ENCODE assay signal across 18 cellular contexts in the genomic region with DNA sequence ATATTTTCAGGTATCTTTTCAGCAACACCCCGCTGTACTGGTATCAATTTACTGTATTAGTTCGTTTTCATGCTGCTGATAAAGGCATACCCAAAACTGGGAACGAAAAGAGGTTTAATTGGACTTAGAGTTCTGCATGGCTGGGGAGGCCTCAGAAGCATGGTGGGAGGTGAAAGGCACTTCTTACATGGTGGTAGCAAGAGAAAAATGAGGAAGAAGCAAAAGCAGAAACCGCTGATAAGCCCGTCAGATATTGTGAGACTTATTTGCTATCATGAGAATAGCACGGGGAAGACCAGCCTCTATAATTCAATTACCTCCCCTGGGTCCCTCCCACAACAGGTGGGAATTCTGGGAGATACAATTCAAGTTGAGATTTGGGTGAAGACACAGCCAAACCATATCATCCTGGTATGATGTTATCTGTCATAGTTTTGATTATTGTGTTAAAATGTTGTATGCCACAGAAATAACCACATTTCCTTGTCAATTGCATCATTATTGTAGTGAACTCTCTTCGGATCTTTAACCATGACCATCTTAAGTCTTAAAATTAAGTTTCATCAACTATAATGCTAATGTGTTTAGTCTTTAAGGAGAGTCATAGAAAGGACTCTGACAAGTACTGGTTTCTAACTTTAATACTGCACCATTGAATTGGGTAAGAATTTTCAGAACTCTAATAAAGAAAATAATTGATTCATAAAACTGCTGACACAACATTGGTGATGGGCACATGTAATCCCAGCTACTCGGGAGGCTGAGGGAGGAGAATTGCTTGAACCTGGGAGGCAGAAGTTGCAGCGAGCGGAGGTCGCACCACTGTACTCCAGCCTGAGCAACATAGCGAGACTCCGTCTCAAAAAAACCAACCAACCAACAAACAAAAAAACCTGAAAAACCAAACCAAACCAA.
"Had no signal": no experiment of that assay in that cellular context is flagged by ENCODE, and none has a peak within 500 bp of the region (broad histone marks: within the 10 kb centered on the region; RNA-seq: fewer than 3 reads in every experiment).

No MANE protein-coding gene starts in this region.

- DNase-seq: endodermal cell; erythroblast; foreskin keratinocyte; left colon; mesendoderm; naive B cell; psoas muscle; sigmoid colon; stimulated activated CD4-positive, alpha-beta T cell treated with anti-CD3 and anti-CD28 coated beads, Interleukin-2, amount 100 ng/mL, for 24 hours; stimulated activated CD4-positive, alpha-beta T cell treated with anti-CD3 and anti-CD28 coated beads, Interleukin-4, amount 100 ng/mL, for 4 hours; stimulated activated naive B cell treated with anti-CD40 and anti-IgM and Interleukin-4, amounts not matched to agents 10 μg/mL and 1 μg/mL and 100 μg/mL, for 72 hours; stimulated activated naive CD8-positive, alpha-beta T cell treated with anti-CD3 and anti-CD28 coated beads, Interleukin-15, amount 100 ng/mL, for 72 hours; testis; upper lobe of right lung had no signal

- H3K27me3 Mint-ChIP-seq: dendritic cell treated with granulocyte-macrophage colony-stimulating factor and Interleukin-4, amounts not matched to agents 40 ng/mL and 50 ng/mL, for 4 days; stimulated activated naive B cell treated with anti-CD40 and anti-IgM and Interleukin-4, amounts not matched to agents 10 μg/mL and 1 μg/mL and 100 μg/mL, for 72 hours; stimulated activated naive CD8-positive, alpha-beta T cell treated with anti-CD3 and anti-CD28 coated beads, Interleukin-15, amount 100 ng/mL, for 72 hours had no signal

- ATAC-seq: foreskin keratinocyte; left colon; psoas muscle; stimulated activated naive B cell treated with anti-CD40 and anti-IgM and Interleukin-4, amounts not matched to agents 10 μg/mL and 1 μg/mL and 100 μg/mL, for 72 hours; stimulated activated naive CD8-positive, alpha-beta T cell treated with anti-CD3 and anti-CD28 coated beads, Interleukin-15, amount 100 ng/mL, for 72 hours; upper lobe of right lung had no signal

- H3K27ac Mint-ChIP-seq: dendritic cell treated with granulocyte-macrophage colony-stimulating factor and Interleukin-4, amounts not matched to agents 40 ng/mL and 50 ng/mL, for 4 days; endodermal cell; stimulated activated naive B cell treated with anti-CD40 and anti-IgM and Interleukin-4, amounts not matched to agents 10 μg/mL and 1 μg/mL and 100 μg/mL, for 72 hours; stimulated activated naive CD8-positive, alpha-beta T cell treated with anti-CD3 and anti-CD28 coated beads, Interleukin-15, amount 100 ng/mL, for 72 hours had no signal

- H3K4me3 Mint-ChIP-seq: dendritic cell treated with granulocyte-macrophage colony-stimulating factor and Interleukin-4, amounts not matched to agents 40 ng/mL and 50 ng/mL, for 4 days; endodermal cell; stimulated activated naive B cell treated with anti-CD40 and anti-IgM and Interleukin-4, amounts not matched to agents 10 μg/mL and 1 μg/mL and 100 μg/mL, for 72 hours; stimulated activated naive CD8-positive, alpha-beta T cell treated with anti-CD3 and anti-CD28 coated beads, Interleukin-15, amount 100 ng/mL, for 72 hours had no signal

- H3K9me3 Mint-ChIP-seq: endodermal cell; naive B cell; stimulated activated naive B cell treated with anti-CD40 and anti-IgM and Interleukin-4, amounts not matched to agents 10 μg/mL and 1 μg/mL and 100 μg/mL, for 72 hours; stimulated activated naive CD8-positive, alpha-beta T cell treated with anti-CD3 and anti-CD28 coated beads, Interleukin-15, amount 100 ng/mL, for 72 hours had no signal

- H3K9me3 ChIP-seq: neutrophil, psoas muscle, sigmoid colon, testis, tibial nerve, upper lobe of right lung, vagina had no signal
